8 cellular contexts compared by ENCODE assay signal in genomic region chr11:61161190-61162091, GRCh38. TPM values are rescaled to one million over a fixed set of nuclear protein-coding genes. Genes with fewer than 3 reads are reported as not detected.
DNase-seq lines count a peak whose midpoint lies in the region; ATAC-seq lines count a peak whose summit lies in the region.

Gene VPS37C, minus strand, starts transcription at chr11:61161426. Its CDS starts 22,597 bp downstream, at chr11:61138829.

- H3K4me1 Mint-ChIP-seq in activated CD8-positive, alpha-beta memory T cell treated with anti-CD3 and anti-CD28 coated beads, Interleukin-2, amount 10 ng/mL, durations not matched to agents 7 days and 5 days: peaks cover 53% of the 10 kb centered on the region
- H3K4me1 Mint-ChIP-seq in effector memory CD8-positive, alpha-beta T cell (ENCODE audit: low read depth in 2 of 2): peaks cover 23 to 26% of the 10 kb centered on the region in 2 donors

- ATAC-seq in GM21367 (IDR thresholded peaks at IDR 0.05; ENCODE audit: unreplicated experiment): peak; percentile 69
- ATAC-seq in activated CD8-positive, alpha-beta memory T cell treated with anti-CD3 and anti-CD28 coated beads, Interleukin-2, amount 10 ng/mL, durations not matched to agents 7 days and 5 days: peak; percentile 87
- ATAC-seq in effector memory CD8-positive, alpha-beta T cell (replicated peaks): peak; percentile 77

- peak within 1 kb of the TSS; percentile 93 for H4K8ac ChIP-seq in mesenchymal stem cell (ENCODE audit: low read length)

- H3K27me3 ChIP-seq in mesenchymal stem cell (ENCODE audit: control insufficient read depth in 1 of 2, insufficient read depth in 1 of 2, low read length in 2 of 2): no peaks in the 10 kb centered on the region

- H3K9ac ChIP-seq in mesenchymal stem cell (ENCODE audit: low read length): peak within 1 kb of the TSS; percentile 92

- H3K27ac ChIP-seq in mesenchymal stem cell (ENCODE audit: low read length, poor library complexity, severe bottlenecking): peak within 1 kb of the TSS; percentile 73

- H3K27me3 Mint-ChIP-seq in activated CD8-positive, alpha-beta memory T cell treated with anti-CD3 and anti-CD28 coated beads, Interleukin-2, amount 10 ng/mL, durations not matched to agents 7 days and 5 days: no peaks in the 10 kb centered on the region
- H3K27me3 Mint-ChIP-seq in effector memory CD8-positive, alpha-beta T cell: no peaks in the 10 kb centered on the region

- CTCF ChIA-PET in activated CD8-positive, alpha-beta memory T cell treated with anti-CD3 and anti-CD28 coated beads, Interleukin-2, amount 10 ng/mL, durations not matched to agents 7 days and 5 days (lab: Charles Lee): interaction anchor here (0.9 to 1.7 kb wide), 5 partner anchors 26 to 192 kb away, joined by 3 to 4 read pairs (median 3); no protein-coding TSS in a partner anchor

- peak within 1 kb of the TSS; percentile 75 for H2AFZ ChIP-seq in mesenchymal stem cell (ENCODE audit: low read depth, low read length)

- H3K4ac ChIP-seq in mesenchymal stem cell (ENCODE audit: low read depth in 1 of 2, low read length in 2 of 2): peak within 1 kb of the TSS; percentile 88 to 93

- peak within 1 kb of the TSS; percentile 84 to 91 for H3K4me3 ChIP-seq in mesenchymal stem cell (ENCODE audit: insufficient read depth in 1 of 2, low read depth in 1 of 2, low read length in 2 of 2)

- H3K9me3 ChIP-seq in mesenchymal stem cell (ENCODE audit: control insufficient read depth, low read length): no peaks in the 10 kb centered on the region

- peak within 1 kb of the TSS; percentile 84 to 99 for H3K18ac ChIP-seq in mesenchymal stem cell (ENCODE audit: low read depth in 1 of 2, low read length in 2 of 2)

- no peaks in the 10 kb centered on the region for H3K79me1 ChIP-seq in mesenchymal stem cell (replicated peaks; ENCODE audit: low read length, poor library complexity, severe bottlenecking)

- WGBS in mesenchymal stem cell: under 1% methylated on average over 59 of the region's 85 CpGs

- peak within 1 kb of the TSS; percentile 88 for H4K91ac ChIP-seq in mesenchymal stem cell (ENCODE audit: low read length)

- peak within 1 kb of the TSS; percentile 78 for H2BK15ac ChIP-seq in mesenchymal stem cell (ENCODE audit: low read depth, poor library complexity, severe bottlenecking)

- H3K27ac Mint-ChIP-seq in activated CD8-positive, alpha-beta memory T cell treated with anti-CD3 and anti-CD28 coated beads, Interleukin-2, amount 10 ng/mL, durations not matched to agents 7 days and 5 days: peak within 1 kb of the TSS; percentile 95
- H3K27ac Mint-ChIP-seq in effector memory CD8-positive, alpha-beta T cell: peak within 1 kb of the TSS; percentile 93 to 94

- H2BK12ac ChIP-seq in mesenchymal stem cell (ENCODE audit: low read length in 2 of 2): peak within 1 kb of the TSS; percentile 35 to 91

- H3K36me3 ChIP-seq in mesenchymal stem cell (ENCODE audit: control insufficient read depth in 1 of 2, insufficient read depth in 2 of 2, low read depth in 1 of 2, low read length in 2 of 2): peaks cover 3 to 13% of the 10 kb centered on the region in 2 experiments

- peak within 1 kb of the TSS in 1 of 2 experiments; percentile 80 for H3K14ac ChIP-seq in mesenchymal stem cell (ENCODE audit: low read length in 2 of 2)

- H2BK5ac ChIP-seq in mesenchymal stem cell (ENCODE audit: low read depth, low read length, poor library complexity, severe bottlenecking): peak within 1 kb of the TSS; percentile 84

- no peaks in the 10 kb centered on the region for H3K9me3 Mint-ChIP-seq in activated CD8-positive, alpha-beta memory T cell treated with anti-CD3 and anti-CD28 coated beads, Interleukin-2, amount 10 ng/mL, durations not matched to agents 7 days and 5 days (ENCODE audit: low read depth)
- H3K9me3 Mint-ChIP-seq in effector memory CD8-positive, alpha-beta T cell: no peaks in the 10 kb centered on the region

- peak within 1 kb of the TSS; percentile 73 for H3K4me2 ChIP-seq in mesenchymal stem cell (ENCODE audit: low read length, poor library complexity, severe bottlenecking)

- peak within 1 kb of the TSS in 1 of 2 experiments; percentile 36 for H3K23ac ChIP-seq in mesenchymal stem cell (ENCODE audit: low read length in 2 of 2)

- H3K36me3 Mint-ChIP-seq in activated CD8-positive, alpha-beta memory T cell treated with anti-CD3 and anti-CD28 coated beads, Interleukin-2, amount 10 ng/mL, durations not matched to agents 7 days and 5 days: peaks cover 4% of the 10 kb centered on the region
- H3K36me3 Mint-ChIP-seq in effector memory CD8-positive, alpha-beta T cell (ENCODE audit: insufficient read depth): peaks cover 20% of the 10 kb centered on the region

- DNase-seq in COR-L47 (lab: John Stamatoyannopoulos, UW): peak; percentile 88
- DNase-seq in HT1080 (ENCODE audit: low read depth): peak; percentile 86
- peak; percentile 76 for DNase-seq in NOMO-1 treated with DMSO at 0.1 percent for 48 hours (lab: John Stamatoyannopoulos, UW; ENCODE audit: unreplicated experiment)
- peak; percentile 92 for DNase-seq in activated CD8-positive, alpha-beta memory T cell treated with anti-CD3 and anti-CD28 coated beads, Interleukin-2, amount 10 ng/mL, durations not matched to agents 7 days and 5 days
- DNase-seq in effector memory CD8-positive, alpha-beta T cell: peak; percentile 94 to 96 (median 95)
- DNase-seq in mesenchymal stem cell: peak; percentile 90
- peak; percentile 78 for DNase-seq in stimulated activated CD8-positive, alpha-beta memory T cell treated with anti-CD3 and anti-CD28 coated beads, Interleukin-12 subunit alpha, Interleukin-12 subunit beta, amount 100 ng/mL, for 24 hours (ENCODE audit: extremely low read depth)

- peaks cover 6% of the 10 kb centered on the region for H3K4me1 ChIP-seq in mesenchymal stem cell (ENCODE audit: control insufficient read depth, insufficient read depth, low read depth, low read length)

- H2BK120ac ChIP-seq in mesenchymal stem cell (ENCODE audit: low read depth, low read length): peak within 1 kb of the TSS; percentile 87

- H2AK5ac ChIP-seq in mesenchymal stem cell (ENCODE audit: low read length, severe bottlenecking): peak within 1 kb of the TSS; percentile 37

- peak within 1 kb of the TSS; percentile 84 for H3K4me3 Mint-ChIP-seq in activated CD8-positive, alpha-beta memory T cell treated with anti-CD3 and anti-CD28 coated beads, Interleukin-2, amount 10 ng/mL, durations not matched to agents 7 days and 5 days
- H3K4me3 Mint-ChIP-seq in effector memory CD8-positive, alpha-beta T cell: peak within 1 kb of the TSS; percentile 86 to 89

RNA-seq across cellular contexts. Expression of gene VPS37C, which starts in this region (rescaled TPM):
- total RNA-seq in HT1080 (2014; rRNA removed; shearing (Covaris generic)): 10.7 and 11.9 TPM in 2 replicates
- 6.9 and 8.3 TPM in 2 replicates for polyA plus RNA-seq in HT1080 (2015; cell fraction: cytosol; rRNA removed)
- 9.2 and 9.7 TPM in 2 replicates for polyA plus RNA-seq in HT1080 (2015; cell fraction: nucleus; rRNA removed)
- total RNA-seq in activated CD8-positive, alpha-beta memory T cell treated with anti-CD3 and anti-CD28 coated beads, Interleukin-2, amount 10 ng/mL, durations not matched to agents 7 days and 5 days: 1 to 10 TPM; 5.4 to 5.6 TPM
- 15.0 TPM for polyA plus RNA-seq in mesenchymal stem cell (2013, experiment 1 of 2)
- polyA plus RNA-seq in mesenchymal stem cell (2013, experiment 2 of 2): 14.7 TPM

Comparison
In these comparisons a context has a peak if more than half of its experiments do, and no peak if none do; other contexts are left out.
1. Peak in every context shown above with its lines: DNase-seq, ATAC-seq, H3K4me3 ChIP-seq and H3K27ac ChIP-seq.